ENCODE assay signal across 26 cellular contexts in genomic region chr16:64878964-64879363, GRCh38.
"Had no signal": no experiment of that assay in that cellular context is flagged by ENCODE, and none has a peak within 500 bp of the region (broad histone marks: within the 10 kb centered on the region; RNA-seq: fewer than 3 reads in every experiment).

No MANE protein-coding gene starts in this region.

- H3K79me2 ChIP-seq: hepatocyte had no signal

- ATAC-seq: mucosa of descending colon; naive thymus-derived CD4-positive, alpha-beta T cell; natural killer cell treated with Interleukin-12 subunit alpha and Interleukin-12 subunit beta and Interleukin-15 and Interleukin-18, amount 100 ng/mL, for 72 hours; pancreas; right cardiac atrium; stimulated activated memory B cell treated with anti-CD40 and anti-IgM and Interleukin-4, amounts not matched to agents 10 μg/mL and 1 μg/mL and 100 μg/mL, for 72 hours; stimulated activated naive CD8-positive, alpha-beta T cell treated with anti-CD3 and anti-CD28 coated beads, Interleukin-15, amount 100 ng/mL, for 72 hours had no signal

- FAIRE-seq: pancreas, small intestine had no signal

- H2AFZ ChIP-seq: hepatocyte had no signal

- H3K27ac Mint-ChIP-seq: naive thymus-derived CD4-positive, alpha-beta T cell; natural killer cell treated with Interleukin-12 subunit alpha and Interleukin-12 subunit beta and Interleukin-15 and Interleukin-18, amount 100 ng/mL, for 72 hours; stimulated activated memory B cell treated with anti-CD40 and anti-IgM and Interleukin-4, amounts not matched to agents 10 μg/mL and 1 μg/mL and 100 μg/mL, for 72 hours; type B pancreatic cell had no signal

- H3K27ac ChIP-seq: hepatocyte, left ventricle myocardium inferior, pancreas, prostate gland, sigmoid colon, spleen, uterus had no signal

- H3K4me1 ChIP-seq: pancreas, prostate gland, spleen, uterus had no signal

- H3K4me2 ChIP-seq: hepatocyte had no signal

- H3K27me3 Mint-ChIP-seq: naive thymus-derived CD4-positive, alpha-beta T cell; natural killer cell treated with Interleukin-12 subunit alpha and Interleukin-12 subunit beta and Interleukin-15 and Interleukin-18, amount 100 ng/mL, for 72 hours; stimulated activated memory B cell treated with anti-CD40 and anti-IgM and Interleukin-4, amounts not matched to agents 10 μg/mL and 1 μg/mL and 100 μg/mL, for 72 hours; stimulated activated naive CD8-positive, alpha-beta T cell treated with anti-CD3 and anti-CD28 coated beads, Interleukin-15, amount 100 ng/mL, for 72 hours; type B pancreatic cell had no signal

- H3K27me3 ChIP-seq: hepatocyte, pancreas, sigmoid colon, spleen, tibial nerve, uterus had no signal

- DNase-seq: islet precursor cell; left ventricle myocardium inferior; midbrain; mucosa of descending colon; naive thymus-derived CD4-positive, alpha-beta T cell; nucleus accumbens; pancreas; posterior cingulate gyrus; retina; right cardiac atrium; sigmoid colon; small intestine; spleen; stimulated activated CD4-positive, alpha-beta T cell treated with anti-CD3 and anti-CD28 coated beads, Interleukin-4, amount 100 ng/mL, for 24 hours; stimulated activated naive CD4-positive, alpha-beta T cell treated with Interleukin-2 at 50 U/mL for 16 hours; stimulated activated naive CD8-positive, alpha-beta T cell treated with anti-CD3 and anti-CD28 coated beads, Interleukin-15, amount 100 ng/mL, for 72 hours; substantia nigra; uterus had no signal

- H3K9me3 Mint-ChIP-seq: type B pancreatic cell had no signal

- H3K4me3 ChIP-seq: hepatocyte, left ventricle myocardium inferior, lung, mucosa of descending colon, pancreas, prostate gland, sigmoid colon, spleen, tibial nerve, uterus had no signal

- H3K36me3 ChIP-seq: left ventricle myocardium inferior, pancreas, prostate gland, sigmoid colon, spleen, tibial nerve, uterus had no signal

- H3K4me3 Mint-ChIP-seq: naive thymus-derived CD4-positive, alpha-beta T cell; natural killer cell treated with Interleukin-12 subunit alpha and Interleukin-12 subunit beta and Interleukin-15 and Interleukin-18, amount 100 ng/mL, for 72 hours; neural crest cell; stimulated activated memory B cell treated with anti-CD40 and anti-IgM and Interleukin-4, amounts not matched to agents 10 μg/mL and 1 μg/mL and 100 μg/mL, for 72 hours; stimulated activated naive CD8-positive, alpha-beta T cell treated with anti-CD3 and anti-CD28 coated beads, Interleukin-15, amount 100 ng/mL, for 72 hours; type B pancreatic cell had no signal

- H3K36me3 Mint-ChIP-seq: naive thymus-derived CD4-positive, alpha-beta T cell; natural killer cell treated with Interleukin-12 subunit alpha and Interleukin-12 subunit beta and Interleukin-15 and Interleukin-18, amount 100 ng/mL, for 72 hours; stimulated activated memory B cell treated with anti-CD40 and anti-IgM and Interleukin-4, amounts not matched to agents 10 μg/mL and 1 μg/mL and 100 μg/mL, for 72 hours; type B pancreatic cell had no signal

- H3K9me3 ChIP-seq: left ventricle myocardium inferior, mucosa of descending colon, pancreas, prostate gland, tibial nerve, uterus had no signal

- H3K4me1 Mint-ChIP-seq: naive thymus-derived CD4-positive, alpha-beta T cell; neural crest cell; stimulated activated memory B cell treated with anti-CD40 and anti-IgM and Interleukin-4, amounts not matched to agents 10 μg/mL and 1 μg/mL and 100 μg/mL, for 72 hours; stimulated activated naive CD8-positive, alpha-beta T cell treated with anti-CD3 and anti-CD28 coated beads, Interleukin-15, amount 100 ng/mL, for 72 hours had no signal
